ENCODE assay signal across 16 cellular contexts in the genomic region with DNA sequence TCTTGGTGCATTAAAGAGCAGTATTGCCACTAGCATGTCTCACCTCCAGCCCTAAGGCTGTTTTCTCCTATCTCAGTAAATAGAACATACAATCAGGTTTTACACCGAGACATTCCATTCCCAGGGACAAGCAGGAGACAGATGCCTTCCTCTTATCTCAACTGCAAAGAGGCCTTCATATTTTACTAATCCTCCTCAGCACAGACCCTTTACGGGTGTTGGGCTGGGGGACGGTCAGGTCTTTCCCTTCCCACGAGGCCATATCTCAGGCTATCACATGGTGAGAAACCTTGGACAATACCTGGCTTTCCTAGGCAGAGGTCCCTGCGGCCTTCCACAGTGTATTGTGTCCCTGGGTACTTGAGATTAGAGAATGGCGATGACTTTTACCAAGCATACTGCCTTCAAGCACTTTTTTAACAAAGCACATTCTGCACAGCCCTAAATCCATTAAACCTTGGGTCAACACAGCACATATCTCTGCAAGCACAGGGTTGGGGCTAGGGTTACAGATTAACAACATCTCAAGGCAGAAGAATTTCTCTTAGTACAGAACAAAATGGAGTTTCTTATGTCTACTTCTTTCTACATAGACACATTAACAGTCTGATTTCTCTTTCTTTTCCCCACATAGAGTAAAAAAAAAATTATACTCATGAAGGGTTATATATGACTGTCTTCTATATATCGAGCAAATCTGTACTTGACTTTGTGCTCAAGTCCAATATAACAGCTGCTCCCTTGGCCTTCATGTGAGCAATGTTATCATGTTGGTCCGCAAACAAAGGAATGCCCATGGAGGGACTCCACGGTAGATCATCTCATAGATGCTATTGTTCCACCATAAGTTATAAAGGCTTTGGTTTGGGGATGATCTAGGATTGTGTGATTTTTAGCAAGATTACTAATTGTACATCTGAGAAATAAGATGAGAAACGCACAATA. TPM values are rescaled to one million over a fixed set of nuclear protein-coding genes. Genes with fewer than 3 reads are reported as not detected.
"Had no signal": no experiment of that assay in that cellular context is flagged by ENCODE, and none has a peak within 500 bp of the region (broad histone marks: within the 10 kb centered on the region; RNA-seq: fewer than 3 reads in every experiment).

No MANE protein-coding gene starts in this region.

RNA-seq across cellular contexts. Expression of gene TMPRSS11B, which starts 36.6 kb away (rescaled TPM):
- total RNA-seq: activated B cell treated with CpG ODN at 0.5 μM for 24 hours; activated CD4-positive, alpha-beta memory T cell treated with anti-CD3 and anti-CD28 coated beads for 36 hours; activated naive CD4-positive, alpha-beta T cell treated with anti-CD3 and anti-CD28 coated beads for 36 hours; activated naive CD4-positive, alpha-beta T cell treated with anti-CD3 and anti-CD28 coated beads, Interleukin-2, amount 50 U/mL, for 72 hours; activated T-cell treated with anti-CD3 and anti-CD28 coated beads, Interleukin-2, amount 50 U/mL, for 4 hours; activated T-helper 1 cell treated with anti-CD3 and anti-CD28 coated beads, Interleukin-12 subunit alpha, Interleukin-12 subunit beta, Interleukin-2, Interleukin-4 antibody, amounts not matched to agents 30 ng/mL and 10 ng/mL and 1 ng/mL, durations not matched to agents 14 hours and 24 hours and 36 hours; adrenal gland; body of pancreas; breast epithelium; M059J; OCI-LY7; PC-9; Right ventricle myocardium inferior; SK-MEL-5; T-cell; T-helper 17 cell had no signal
